In the genomic region with DNA sequence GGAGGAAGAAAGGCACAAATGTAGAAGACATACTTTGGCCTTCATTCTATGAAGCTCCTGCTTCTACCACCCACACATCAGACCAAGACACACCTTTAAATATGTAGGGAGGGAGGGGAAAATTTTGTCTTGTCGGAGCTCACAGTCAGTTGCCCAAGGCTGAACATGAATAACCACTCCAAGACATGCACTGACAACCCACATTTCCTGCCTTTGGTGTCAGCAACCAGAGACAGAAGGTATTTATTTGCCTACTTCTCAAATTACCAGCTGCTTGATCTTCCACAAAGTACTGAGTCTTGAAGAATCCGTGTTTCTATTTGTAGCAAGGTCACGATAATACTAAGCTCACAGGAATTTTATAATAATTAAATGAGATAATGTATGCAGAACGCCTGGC, we compare ENCODE assay signal across 13 cellular contexts.
DNase-seq lines count a peak whose midpoint lies in the region; ATAC-seq and TF ChIP-seq lines count a peak whose summit lies in the region.
"Had no signal": no experiment of that assay in that cellular context is flagged by ENCODE, and none has a peak within 500 bp of the region (broad histone marks: within the 10 kb centered on the region; RNA-seq: fewer than 3 reads in every experiment).

No MANE protein-coding gene starts in this region.

- H3K9me3 Mint-ChIP-seq in chondrocyte (ENCODE audit: low read depth), result no peaks in the 10 kb centered on the region

- intact Hi-C loops in heart right ventricle (cut with DNase I), result no loop called here
- intact Hi-C loops in stomach (cut with DNase I; ENCODE audit: low total_unique reads), result no loop called here

- DNase-seq in NCI-H226 (peak; percentile 68), chondrocyte (ENCODE audit: low spot score) (no peak), skeletal muscle cell (ENCODE audit: low read depth) (peak; percentile 8), heart right ventricle (no peak), WERI-Rb-1 (no peak), stomach (no peak)
- DNase-seq: activated naive CD4-positive, alpha-beta T cell treated with Interleukin-2 at 50 U/mL for 16 hours; NCI-H1105 treated with DMSO at 0.1 percent for 48 hours; T-helper 2 cell had no signal

- peaks cover 0 to 4% (median 0%) of the 10 kb centered on the region in 11 donors for H3K9me3 ChIP-seq in heart right ventricle
- no peaks in the 10 kb centered on the region for H3K9me3 ChIP-seq in WERI-Rb-1 (ENCODE audit: severe bottlenecking)
- H3K9me3 ChIP-seq in stomach, result no peaks in the 10 kb centered on the region
- H3K9me3 ChIP-seq: suprapubic skin had no signal

- H3K27ac ChIP-seq in heart right ventricle (no peak overlapping the region), WERI-Rb-1 (no peak overlapping the region), stomach (no peak overlapping the region)
- H3K27ac ChIP-seq: HL-60, suprapubic skin had no signal

- peak overlapping the region; percentile 28 for H3K27ac Mint-ChIP-seq in chondrocyte (ENCODE audit: unreplicated experiment)

- WGBS in heart right ventricle, 2 donors, result 72 to 75% methylated on average over 4 of the region's 4 CpGs
- 41 to 64% (median 49%) methylated on average over 4 of the region's 4 CpGs for WGBS in stomach, 5 donors

- peaks cover 0 to 22% (median 5%) of the 10 kb centered on the region in 9 donors for H3K4me1 ChIP-seq in heart right ventricle
- peaks cover 0 to 5% (median 0%) of the 10 kb centered on the region in 4 donors for H3K4me1 ChIP-seq in stomach

- H3K27me3 ChIP-seq in heart right ventricle, result no peaks in the 10 kb centered on the region
- no peaks in the 10 kb centered on the region for H3K27me3 ChIP-seq in WERI-Rb-1 (ENCODE audit: insufficient read depth, low read depth, severe bottlenecking)
- no peaks in the 10 kb centered on the region for H3K27me3 ChIP-seq in stomach
- H3K27me3 ChIP-seq: suprapubic skin had no signal

- no peak overlapping the region for H3K4me3 ChIP-seq in skeletal muscle cell (ENCODE audit: low read depth, low read length)
- H3K4me3 ChIP-seq in heart right ventricle, result no peak overlapping the region
- no peak overlapping the region for H3K4me3 ChIP-seq in WERI-Rb-1 (ENCODE audit: low read depth, low read length)
- no peak overlapping the region for H3K4me3 ChIP-seq in stomach
- H3K4me3 ChIP-seq: suprapubic skin had no signal

- TF ChIP-seq EP300 in stomach (IDR thresholded peaks at IDR 0.05), result no peak

- peaks cover 47% of the 10 kb centered on the region for H3K4me1 Mint-ChIP-seq in chondrocyte (ENCODE audit: low read depth)

- ATAC-seq in GM21717 (IDR thresholded peaks at IDR 0.05; ENCODE audit: unreplicated experiment) (peak; percentile 45), heart right ventricle (no peak), HG03196 (IDR thresholded peaks at IDR 0.05; ENCODE audit: unreplicated experiment) (no peak)

- TF ChIP-seq CTCF in chondrocyte (IDR thresholded peaks at IDR 0.05) (no peak), heart right ventricle (IDR thresholded peaks at IDR 0.05) (no peak), WERI-Rb-1 (IDR thresholded peaks at IDR 0.05; ENCODE audit: low read depth, low read length) (no peak), stomach (IDR thresholded peaks at IDR 0.05) (no peak)

- H3K36me3 Mint-ChIP-seq in chondrocyte (ENCODE audit: low read depth), result no peaks in the 10 kb centered on the region

- no peak for TF ChIP-seq POLR2A in stomach (IDR thresholded peaks at IDR 0.05)

- H3K36me3 ChIP-seq in heart right ventricle, result no peaks in the 10 kb centered on the region
- no peaks in the 10 kb centered on the region for H3K36me3 ChIP-seq in WERI-Rb-1
- H3K36me3 ChIP-seq in stomach, result no peaks in the 10 kb centered on the region
- H3K36me3 ChIP-seq: suprapubic skin had no signal

- no peaks in the 10 kb centered on the region for H3K27me3 Mint-ChIP-seq in chondrocyte (ENCODE audit: low read depth)

- no peak overlapping the region for H3K4me3 Mint-ChIP-seq in chondrocyte (ENCODE audit: unreplicated experiment)

Comparison
In these comparisons a context has a peak if more than half of its experiments do, and no peak if none do; other contexts are left out.
1. DNase-seq: peak in NCI-H226 (single experiment) and skeletal muscle cell (single experiment); none in chondrocyte (single experiment), heart right ventricle (0 of 2), WERI-Rb-1 (single experiment) and stomach (single experiment).